15 cellular contexts compared by ENCODE assay signal in genomic region chr1:39877231-39877778, GRCh38. TPM values are rescaled to one million over a fixed set of nuclear protein-coding genes. Genes with fewer than 3 reads are reported as not detected.
A peak's percentile ranks its signal among the peaks of the same experiment; 100 is the strongest.
DNase-seq lines count a peak whose midpoint lies in the region; FAIRE-seq and TF ChIP-seq lines count a peak whose summit lies in the region.
"Had no signal": no experiment of that assay in that cellular context is flagged by ENCODE, and none has a peak within 500 bp of the region (broad histone marks: within the 10 kb centered on the region; RNA-seq: fewer than 3 reads in every experiment).

No MANE protein-coding gene starts in this region.

- H3K4me3 ChIP-seq in Loucy (ENCODE audit: low read length, poor library complexity, severe bottlenecking) (peak overlapping the region; percentile 53), astrocyte (ENCODE audit: insufficient read depth, low read depth, low read length) (no peak overlapping the region), smooth muscle cell (no peak overlapping the region)
- H3K4me3 ChIP-seq: suprapubic skin had no signal

- TF ChIP-seq CTCF in Loucy (conservative IDR thresholded peaks at IDR 0.05; ENCODE audit: low read length) (no peak), astrocyte (IDR thresholded peaks at IDR 0.05; ENCODE audit: insufficient read depth, low read depth, low read length) (no peak), nephron progenitor cell (IDR thresholded peaks at IDR 0.05) (no peak), smooth muscle cell (IDR thresholded peaks at IDR 0.05; ENCODE audit: borderline replicate concordance, insufficient read depth, poor library complexity, severe bottlenecking) (no peak)

- H3K27ac ChIP-seq in astrocyte (ENCODE audit: low read depth, low read length) (no peak overlapping the region), smooth muscle cell (ENCODE audit: low read depth) (no peak overlapping the region)
- H3K27ac ChIP-seq: parathyroid adenoma, suprapubic skin had no signal

- H2AFZ ChIP-seq in Loucy (ENCODE audit: low read length) (no peak overlapping the region), astrocyte (ENCODE audit: low read depth, low read length) (no peak overlapping the region), smooth muscle cell (ENCODE audit: low read depth) (no peak overlapping the region)
- H2AFZ ChIP-seq: parathyroid adenoma had no signal

- H3K4me3 Mint-ChIP-seq in astrocyte (ENCODE audit: unreplicated experiment) (no peak overlapping the region), nephron progenitor cell (peak overlapping the region; percentile 14)
- H3K4me3 Mint-ChIP-seq: activated naive CD8-positive, alpha-beta T cell; T-helper 17 cell had no signal

- H3K79me2 ChIP-seq in Loucy (ENCODE audit: insufficient read depth, low read length) (peaks cover 94% of the 10 kb centered on the region), astrocyte (ENCODE audit: insufficient read depth, low read length) (peaks cover 100% of the 10 kb centered on the region), smooth muscle cell (ENCODE audit: low read depth) (peaks cover 100% of the 10 kb centered on the region)

- H3K27ac Mint-ChIP-seq in astrocyte (ENCODE audit: unreplicated experiment) = peak overlapping the region; percentile 20
- peak overlapping the region; percentile 43 for H3K27ac Mint-ChIP-seq in nephron progenitor cell
- H3K27ac Mint-ChIP-seq: activated naive CD8-positive, alpha-beta T cell; T-helper 17 cell had no signal

- DNase-seq in DMS53 (lab: John Stamatoyannopoulos, UW) (peak; percentile 85), astrocyte (ENCODE audit: low read depth) (no peak), nephron progenitor cell (no peak), AML-193 (lab: John Stamatoyannopoulos, UW) (no peak), smooth muscle cell (lab: John Stamatoyannopoulos, UW; ENCODE audit: unreplicated experiment) (no peak), NCI-H1930 (lab: John Stamatoyannopoulos, UW) (no peak), HuH-7.5 (ENCODE audit: low spot score) (no peak)
- DNase-seq: CD4-positive, alpha-beta T cell; NCI-H526 treated with DMSO at 0.1 percent for 48 hours; T-helper 17 cell had no signal

- H3K4me2 ChIP-seq in Loucy (ENCODE audit: low read depth, low read length, poor library complexity, severe bottlenecking) = peak overlapping the region; percentile 70
- H3K4me2 ChIP-seq in astrocyte (ENCODE audit: low read length) = no peak overlapping the region
- H3K4me2 ChIP-seq in smooth muscle cell = no peak overlapping the region

- H3K36me3 Mint-ChIP-seq in astrocyte (ENCODE audit: low read depth, unreplicated experiment) = peaks cover 8% of the 10 kb centered on the region
- H3K36me3 Mint-ChIP-seq in nephron progenitor cell (ENCODE audit: low read depth) = peaks cover 63% of the 10 kb centered on the region

- H3K9me3 Mint-ChIP-seq in astrocyte (ENCODE audit: unreplicated experiment) (no peaks in the 10 kb centered on the region), nephron progenitor cell (peaks cover 1% of the 10 kb centered on the region)
- H3K9me3 Mint-ChIP-seq: CD4-positive, alpha-beta T cell had no signal

- H3K4me1 Mint-ChIP-seq in astrocyte (ENCODE audit: low read depth, unreplicated experiment) = peaks cover 19% of the 10 kb centered on the region
- H3K4me1 Mint-ChIP-seq in nephron progenitor cell = peaks cover 63% of the 10 kb centered on the region

- H3K9me3 ChIP-seq in Loucy (ENCODE audit: insufficient read depth, low read depth, low read length) (no peaks in the 10 kb centered on the region), astrocyte (ENCODE audit: insufficient read depth, low read depth, low read length) (no peaks in the 10 kb centered on the region), smooth muscle cell (replicated peaks; ENCODE audit: low read depth) (no peaks in the 10 kb centered on the region)
- H3K9me3 ChIP-seq: suprapubic skin had no signal

- H3K27me3 ChIP-seq in Loucy (ENCODE audit: insufficient read depth, low read length, poor library complexity, severe bottlenecking) (no peaks in the 10 kb centered on the region), astrocyte (ENCODE audit: insufficient read depth, low read length) (no peaks in the 10 kb centered on the region), smooth muscle cell (ENCODE audit: low read depth) (no peaks in the 10 kb centered on the region)
- H3K27me3 ChIP-seq: suprapubic skin had no signal

- no peaks in the 10 kb centered on the region for H3K27me3 Mint-ChIP-seq in astrocyte (ENCODE audit: low read depth, unreplicated experiment)
- H3K27me3 Mint-ChIP-seq in nephron progenitor cell (ENCODE audit: low read depth, poor library complexity) = peaks cover 4% of the 10 kb centered on the region
- H3K27me3 Mint-ChIP-seq: activated naive CD8-positive, alpha-beta T cell; CD4-positive, alpha-beta T cell; T-helper 17 cell had no signal

- FAIRE-seq in astrocyte (lab: Jason Lieb, UNC) = no peak
- FAIRE-seq: keratinocyte had no signal

- WGBS in smooth muscle cell (ENCODE audit: low lambda C conversion rate) = 92% methylated on average over 5 of the region's 5 CpGs

- H3K9me2 ChIP-seq in Loucy (replicated peaks; ENCODE audit: low read depth, low read length) = no peaks in the 10 kb centered on the region

- H3K4me1 ChIP-seq in Loucy (ENCODE audit: insufficient read depth, low read length, poor library complexity, severe bottlenecking) (peaks cover 66% of the 10 kb centered on the region), astrocyte (ENCODE audit: insufficient read depth, low read length) (peaks cover 5% of the 10 kb centered on the region), smooth muscle cell (ENCODE audit: low read depth) (peaks cover 8% of the 10 kb centered on the region)
- H3K4me1 ChIP-seq: parathyroid adenoma had no signal

- peak overlapping the region; percentile 42 for H3K9ac ChIP-seq in Loucy (ENCODE audit: low read depth, low read length, poor library complexity, severe bottlenecking)
- H3K9ac ChIP-seq in astrocyte (ENCODE audit: low read length) = no peak overlapping the region
- H3K9ac ChIP-seq in smooth muscle cell (ENCODE audit: low read depth) = no peak overlapping the region
- H3K9ac ChIP-seq: parathyroid adenoma had no signal

- H3F3A ChIP-seq in Loucy (ENCODE audit: low read depth) (no peaks in the 10 kb centered on the region; the same call in 1 of the 2 replicates), smooth muscle cell (ENCODE audit: low read depth) (no peaks in the 10 kb centered on the region)

- H3K36me3 ChIP-seq in Loucy (ENCODE audit: insufficient read depth, low read length) (no peaks in the 10 kb centered on the region), astrocyte (ENCODE audit: insufficient read depth, low read length) (no peaks in the 10 kb centered on the region), smooth muscle cell (ENCODE audit: low read depth) (no peaks in the 10 kb centered on the region)
- H3K36me3 ChIP-seq: suprapubic skin had no signal

- H4K20me1 ChIP-seq in Loucy (ENCODE audit: insufficient read depth, low read length, poor library complexity, severe bottlenecking) (peaks cover 50% of the 10 kb centered on the region), astrocyte (ENCODE audit: insufficient read depth, low read length) (peaks cover 69% of the 10 kb centered on the region), smooth muscle cell (ENCODE audit: low read depth) (peaks cover 83% of the 10 kb centered on the region)

RNA-seq across cellular contexts. Expression of gene TRIT1, which starts 6.0 kb away (rescaled TPM):
- total RNA-seq in astrocyte = 19.2 and 21.9 TPM in 2 replicates
- 22.1 and 26.7 TPM in 2 replicates for total RNA-seq in smooth muscle cell
- 12.8 and 19.7 TPM in 2 replicates for polyA plus RNA-seq in smooth muscle cell

RNA-seq across cellular contexts. Expression of gene MYCL, which starts 24.4 kb away (rescaled TPM):
- total RNA-seq in astrocyte (3.3 and 3.8 TPM in 2 replicates), smooth muscle cell (3.7 and 4.5 TPM in 2 replicates)
- polyA plus RNA-seq in smooth muscle cell = 0.98 and 2.4 TPM in 2 replicates
